In genomic region chr16:83895942-83896341, GRCh38 we compare ENCODE assay signal across 35 cellular contexts.
"Had no signal": no experiment of that assay in that cellular context is flagged by ENCODE, and none has a peak within 500 bp of the region (broad histone marks: within the 10 kb centered on the region; RNA-seq: fewer than 3 reads in every experiment).

No MANE protein-coding gene starts in this region.

- DNase-seq: Kasumi-1, MG63, MM.1S, MV-4-11, NCI-H1048, NCI-H1092, NCI-H1092 treated with DMSO at 0.1 percent for 48 hours, NCI-H1105, NCI-H1105 treated with DMSO at 0.1 percent for 48 hours, NCI-H1417, NCI-H1417 treated with DMSO at 0.1 percent for 48 hours, NCI-H1436, NCI-H1436 treated with DMSO at 0.1 percent for 48 hours, NCI-H146, NCI-H1694, NCI-H1694 treated with DMSO at 0.1 percent for 48 hours, NCI-H187, NCI-H187 treated with DMSO at 0.1 percent for 48 hours, NCI-H1930, NCI-H2029, NCI-H2029 treated with DMSO at 0.1 percent for 48 hours, NCI-H2081, NCI-H2081 treated with DMSO at 0.1 percent for 48 hours, NCI-H2107, NCI-H2171, NCI-H2171 treated with DMSO at 0.1 percent for 48 hours, NCI-H2227 treated with DMSO at 0.1 percent for 48 hours, NCI-H226, NCI-H345, NCI-H446, NCI-H446 treated with DMSO at 0.1 percent for 48 hours, NCI-H510A, NCI-H510A treated with DMSO at 0.1 percent for 48 hours, NCI-H524, NCI-H524 treated with DMSO at 0.1 percent for 48 hours had no signal

- H3K9me3 ChIP-seq: MG63 had no signal

- H3K27me3 ChIP-seq: MG63 had no signal

- H3K4me3 ChIP-seq: MG63 had no signal

- H3K36me3 ChIP-seq: MG63 had no signal
